ENCODE assay signal across 22 cellular contexts in genomic region chrY:16831766-16832165, GRCh38.
DNase-seq lines count a peak whose midpoint lies in the region; ATAC-seq, FAIRE-seq and TF ChIP-seq lines count a peak whose summit lies in the region.
"Had no signal": no experiment of that assay in that cellular context is flagged by ENCODE, and none has a peak within 500 bp of the region (broad histone marks: within the 10 kb centered on the region; RNA-seq: fewer than 3 reads in every experiment).

No MANE protein-coding gene starts in this region.

- no peaks in the 10 kb centered on the region for H4K20me1 ChIP-seq in H1 (replicated peaks in 1 of 2; ENCODE audit: control insufficient read depth in 1 of 2, insufficient read depth in 2 of 2, low read length in 2 of 2)

- no peak for TF ChIP-seq POLR2A in H1 (IDR thresholded peaks at IDR 0.05; ENCODE audit: control extremely low read depth in 1 of 2, low read depth in 2 of 2, low read length in 2 of 2)

- H2AFZ ChIP-seq in H1 (ENCODE audit: low read length), result 0 out of 2 replicates have a peak overlapping the region, but pooled peaks have one; percentile 7
- H2AFZ ChIP-seq: GM23248 had no signal

- H3K4ac ChIP-seq in H1 (replicated peaks; ENCODE audit: insufficient read length, low read depth, low read length), result no peak overlapping the region

- 90% methylated on average over 2 of the region's 6 CpGs; no CpG with 5 or more reads in 1 of the 2 experiments for WGBS in H1 (ENCODE audit: extremely low coverage in 1 of 2, insufficient coverage in 1 of 2, insufficient read length in 1 of 2, insufficient replicate concordance in 2 of 2, low coverage in 1 of 2, low lambda C conversion rate in 2 of 2, missing lambda C conversion rate in 1 of 2), 2 experiments

- no peak overlapping the region for H2AK5ac ChIP-seq in H1 (ENCODE audit: low read depth, low read length)

- no peak overlapping the region for H3K9ac ChIP-seq in H1 (replicated peaks in 1 of 4; ENCODE audit: extremely low read depth in 1 of 4, low read depth in 3 of 4, low read length in 3 of 4)
- H3K9ac ChIP-seq: GM23248 had no signal

- H2BK15ac ChIP-seq in H1 (ENCODE audit: low read length), result no peak overlapping the region

- no peak for TF ChIP-seq CTCF in H1 (IDR thresholded peaks at IDR 0.05; ENCODE audit: control extremely low read depth in 1 of 3, insufficient read depth in 1 of 3, low read depth in 1 of 3, low read length in 3 of 3)

- H3K4me1 ChIP-seq in H1 (replicated peaks in 1 of 4; ENCODE audit: control insufficient read depth in 3 of 4, insufficient read depth in 4 of 4, low read length in 3 of 4), result no peaks in the 10 kb centered on the region
- H3K4me1 ChIP-seq: A549 had no signal

- H4K91ac ChIP-seq in H1 (replicated peaks; ENCODE audit: insufficient read length, low read length), result no peak overlapping the region

- no peak overlapping the region; the same call in 1 of the 2 replicates for H4K8ac ChIP-seq in H1 (ENCODE audit: extremely low read depth, insufficient read depth, low read length)

- H3K36me3 ChIP-seq in H1 (ENCODE audit: control insufficient read depth in 2 of 4, insufficient read depth in 4 of 4, low read length in 3 of 4), result no peaks in the 10 kb centered on the region

- POLR2A ChIA-PET in H1 (lab: Charles Lee; ENCODE audit: partially characterized antibody), result no interaction called here

- no peak for TF ChIP-seq EP300 in H1 (IDR thresholded peaks at IDR 0.05; ENCODE audit: borderline replicate concordance in 1 of 2, low read depth in 2 of 2, low read length in 2 of 2)

- H3K27ac ChIP-seq in H1 (ENCODE audit: low read depth, low read length), result no peak overlapping the region
- H3K27ac ChIP-seq: 22Rv1, A549, GM23248 had no signal

- no peak overlapping the region for H3K56ac ChIP-seq in H1 (replicated peaks; ENCODE audit: insufficient read length, low read depth, low read length)

- CTCF ChIA-PET in H1 (lab: Charles Lee; ENCODE audit: partially characterized antibody), result no interaction called here

- H4K5ac ChIP-seq in H1 (ENCODE audit: insufficient read length, low read depth, low read length), result no peak overlapping the region

- H3K23me2 ChIP-seq in H1 (ENCODE audit: low read depth, low read length), result no peaks in the 10 kb centered on the region

- no peaks in the 10 kb centered on the region for H3K27me3 ChIP-seq in H1 (replicated peaks in 1 of 4; ENCODE audit: control insufficient read depth in 3 of 4, extremely low read depth in 1 of 4, insufficient read depth in 3 of 4, low read length in 3 of 4)

- no peak overlapping the region for H3K14ac ChIP-seq in H1 (ENCODE audit: insufficient read length)

- no peak overlapping the region for H3K4me2 ChIP-seq in H1 (ENCODE audit: insufficient read depth in 1 of 2, low read depth in 2 of 2, low read length in 2 of 2)
- H3K4me2 ChIP-seq: A549 had no signal

- H3K18ac ChIP-seq in H1 (ENCODE audit: extremely low read depth, low read length), result no peak overlapping the region

- DNase-seq in SKM-1 treated with dmso at 0.1 percent for 144 hours (lab: John Stamatoyannopoulos, UW; ENCODE audit: unreplicated experiment), result peak; percentile 2
- DNase-seq in SKM-1 (lab: John Stamatoyannopoulos, UW; ENCODE audit: unreplicated experiment), result no peak
- DNase-seq in H1 (ENCODE audit: low read depth in 1 of 2, low spot score in 2 of 2), result no peak
- peak; percentile 53 for DNase-seq in kidney glomerular epithelial cell (lab: John Stamatoyannopoulos, UW)
- DNase-seq in stimulated activated naive CD4-positive, alpha-beta T cell (lab: John Stamatoyannopoulos, UW), result no peak
- no peak for DNase-seq in NCI-H2227 (lab: John Stamatoyannopoulos, UW; ENCODE audit: unreplicated experiment)
- no peak for DNase-seq in iPS-NIHi11 (ENCODE audit: low spot score)
- DNase-seq: AML-193; CD4-positive, alpha-beta memory T cell; DMS153; DMS79; GDM1; GM23248; H7; HFFc6; IMR-90 had no signal

- no peaks in the 10 kb centered on the region for H3K9me3 ChIP-seq in H1 (ENCODE audit: insufficient read depth in 2 of 2, low read depth in 1 of 2, low read length in 1 of 2)
- H3K9me3 ChIP-seq: A549 had no signal

- no peak overlapping the region for H2BK12ac ChIP-seq in H1 (ENCODE audit: low read depth, low read length)

- no peak overlapping the region for H2BK5ac ChIP-seq in H1 (ENCODE audit: low read depth, low read length)

- no peaks in the 10 kb centered on the region for H3K79me1 ChIP-seq in H1 (ENCODE audit: low read depth, low read length)

- H3K4me3 ChIP-seq in H1 (ENCODE audit: extremely low read depth in 1 of 4, insufficient read depth in 2 of 4, low read depth in 3 of 4, low read length in 4 of 4), result no peak overlapping the region
- H3K4me3 ChIP-seq: A549, GM23248 had no signal

- no peak for FAIRE-seq in H1 (lab: Jason Lieb, UNC)
- FAIRE-seq: A549, GM12892, HTR-8/SVneo had no signal

- H2BK120ac ChIP-seq in H1 (replicated peaks; ENCODE audit: low read depth, low read length), result no peak overlapping the region

- H3K79me2 ChIP-seq in H1 (ENCODE audit: control insufficient read depth in 1 of 2, insufficient read depth in 2 of 2, low read length in 2 of 2), result no peaks in the 10 kb centered on the region

- no peak overlapping the region for H3K23ac ChIP-seq in H1 (ENCODE audit: insufficient read length)

- no peak for TF ChIP-seq RAD21 in H1 (IDR thresholded peaks at IDR 0.05 in 1 of 2, conservative IDR thresholded peaks at IDR 0.05 in 1 of 2; ENCODE audit: low read depth in 2 of 2, low read length in 2 of 2)

- ATAC-seq in GM21786 (IDR thresholded peaks at IDR 0.05; ENCODE audit: unreplicated experiment), result no peak
- ATAC-seq: A549, HCT116 had no signal

- no peak overlapping the region for H2BK20ac ChIP-seq in H1 (ENCODE audit: low read length)

TF ChIP-seq in H1, 55 proteins besides CTCF, POLR2A, EP300 and RAD21:
- no peak for TF ChIP-seq POLR2AphosphoS5 (IDR thresholded peaks at IDR 0.05; ENCODE audit: low read depth, low read length)
- TF ChIP-seq FOSL1 (IDR thresholded peaks at IDR 0.05; ENCODE audit: insufficient read depth, low read depth, low read length), result no peak
- no peak for TF ChIP-seq BCL11A (IDR thresholded peaks at IDR 0.05; ENCODE audit: low read depth in 2 of 2, low read length in 2 of 2)
- no peak for TF ChIP-seq BRCA1 (IDR thresholded peaks at IDR 0.05; ENCODE audit: low read depth, low read length)
- TF ChIP-seq RFX5 (IDR thresholded peaks at IDR 0.05; ENCODE audit: borderline replicate concordance, low read depth, low read length), result no peak
- TF ChIP-seq SIRT6 (IDR thresholded peaks at IDR 0.05; ENCODE audit: low read length), result no peak
- TF ChIP-seq NANOG (IDR thresholded peaks at IDR 0.05; ENCODE audit: insufficient read depth, low read depth, low read length, poor library complexity, severe bottlenecking), result no peak
- TF ChIP-seq, protein P1, sequence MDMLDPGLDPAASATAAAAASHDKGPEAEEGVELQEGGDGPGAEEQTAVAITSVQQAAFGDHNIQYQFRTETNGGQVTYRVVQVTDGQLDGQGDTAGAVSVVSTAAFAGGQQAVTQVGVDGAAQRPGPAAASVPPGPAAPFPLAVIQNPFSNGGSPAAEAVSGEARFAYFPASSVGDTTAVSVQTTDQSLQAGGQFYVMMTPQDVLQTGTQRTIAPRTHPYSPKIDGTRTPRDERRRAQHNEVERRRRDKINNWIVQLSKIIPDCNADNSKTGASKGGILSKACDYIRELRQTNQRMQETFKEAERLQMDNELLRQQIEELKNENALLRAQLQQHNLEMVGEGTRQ (IDR thresholded peaks at IDR 0.05; ENCODE audit: low read length), result no peak
- TF ChIP-seq TBP (IDR thresholded peaks at IDR 0.05; ENCODE audit: low read depth, low read length), result no peak
- TF ChIP-seq MAX (IDR thresholded peaks at IDR 0.05), result no peak
- no peak for TF ChIP-seq HDAC2 (IDR thresholded peaks at IDR 0.05; ENCODE audit: borderline replicate concordance in 1 of 2, low read depth in 2 of 2, low read length in 2 of 2)

Comparison
In these comparisons a context has a peak if more than half of its experiments do, and no peak if none do; other contexts are left out.
1. DNase-seq: peak in SKM-1 treated with dmso at 0.1 percent for 144 hours (single experiment) and kidney glomerular epithelial cell (single experiment); none in SKM-1 (single experiment), H1 (0 of 2), stimulated activated naive CD4-positive, alpha-beta T cell (0 of 6), NCI-H2227 (single experiment) and iPS-NIHi11 (single experiment).